ENCODE assay signal across 21 cellular contexts in the genomic region with DNA sequence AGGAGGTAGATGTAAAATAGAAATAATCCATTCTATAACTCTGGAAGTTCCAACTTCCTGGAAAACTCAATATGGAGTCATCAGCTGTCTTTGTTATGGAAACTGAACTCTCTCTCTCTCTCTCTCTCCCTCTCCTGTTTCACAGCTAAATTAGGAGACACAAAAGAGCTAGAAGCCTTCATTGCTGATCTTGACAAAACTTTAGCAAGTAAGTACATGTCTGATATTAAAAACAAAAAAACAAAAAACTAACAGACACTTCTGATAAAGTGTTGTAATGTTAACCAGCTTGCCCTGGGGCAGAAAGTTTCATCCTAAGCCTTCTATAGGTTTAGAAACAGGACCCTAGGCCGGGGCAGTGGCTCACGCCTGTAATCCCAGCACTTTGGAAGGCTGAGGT. TPM values are rescaled to one million over a fixed set of nuclear protein-coding genes. Genes with fewer than 3 reads are reported as not detected.
DNase-seq lines count a peak whose midpoint lies in the region; ATAC-seq, FAIRE-seq and TF ChIP-seq lines count a peak whose summit lies in the region.
"Had no signal": no experiment of that assay in that cellular context is flagged by ENCODE, and none has a peak within 500 bp of the region (broad histone marks: within the 10 kb centered on the region; RNA-seq: fewer than 3 reads in every experiment).

No MANE protein-coding gene starts in this region.

- peaks cover 83% of the 10 kb centered on the region for H3K36me3 ChIP-seq in OCI-LY1 (ENCODE audit: insufficient read depth, low read length)
- H3K36me3 ChIP-seq in naive thymus-derived CD4-positive, alpha-beta T cell (ENCODE audit: control insufficient read depth in 2 of 3, insufficient read depth in 3 of 3, low read length in 3 of 3) = peaks cover 21 to 34% (median 28%) of the 10 kb centered on the region in 3 experiments
- no peaks in the 10 kb centered on the region for H3K36me3 ChIP-seq in osteoblast (ENCODE audit: insufficient read depth, low read length)
- H3K36me3 ChIP-seq: SJSA1, uterus had no signal

- CTCF ChIA-PET in CD4-positive, alpha-beta T cell (lab: Charles Lee) = interaction anchor here (1.3 to 2.5 kb wide), 2 partner anchors 9 to 24 kb away, joined by 3 to 9 read pairs; no protein-coding TSS in a partner anchor
- CTCF ChIA-PET in naive thymus-derived CD4-positive, alpha-beta T cell (lab: Charles Lee) = interaction anchor here (1.5 to 3.5 kb wide), 2 partner anchors 10 to 24 kb away, joined by 3 to 22 read pairs; a partner anchor contains a TSS

- no peak for DNase-seq in CD4-positive, alpha-beta T cell
- no peak for DNase-seq in central memory CD8-positive, alpha-beta T cell (ENCODE audit: low spot score in 2 of 2)
- no peak for DNase-seq in naive thymus-derived CD4-positive, alpha-beta T cell
- DNase-seq in GM12891 (ENCODE audit: insufficient read length, low spot score) (no peak), osteoblast (ENCODE audit: insufficient read length, low spot score, missing footprints) (no peak), inferior parietal cortex (ENCODE audit: extremely low spot score) (no peak)
- DNase-seq: activated CD4-positive, alpha-beta T cell treated with anti-CD3 and anti-CD28 coated beads for 1 hour; activated CD8-positive, alpha-beta memory T cell treated with anti-CD3 and anti-CD28 coated beads, Interleukin-2, amount 10 ng/mL, durations not matched to agents 7 days and 5 days; C1 segment of cervical spinal cord; H9; NCI-H187; NCI-H526; psoas muscle; T-helper 1 cell; uterus had no signal

- peaks cover 30% of the 10 kb centered on the region for H3K4me1 ChIP-seq in OCI-LY1 (ENCODE audit: insufficient read depth, low read length, severe bottlenecking)
- H3K4me1 ChIP-seq in naive thymus-derived CD4-positive, alpha-beta T cell (ENCODE audit: control insufficient read depth in 2 of 2, insufficient read depth in 2 of 2, low read length in 2 of 2) = peaks cover 33 to 66% of the 10 kb centered on the region in 2 donors
- H3K4me1 ChIP-seq in osteoblast (ENCODE audit: insufficient read depth, low read length) = peaks cover 9% of the 10 kb centered on the region
- H3K4me1 ChIP-seq: psoas muscle, uterus had no signal

- ATAC-seq in CD4-positive, alpha-beta T cell (ENCODE audit: poor library complexity) = no peak
- no peak for ATAC-seq in central memory CD8-positive, alpha-beta T cell (replicated peaks; ENCODE audit: extremely low read depth, poor library complexity, severe bottlenecking)
- ATAC-seq in naive thymus-derived CD4-positive, alpha-beta T cell = no peak
- ATAC-seq: activated CD8-positive, alpha-beta memory T cell treated with anti-CD3 and anti-CD28 coated beads, Interleukin-2, amount 10 ng/mL, durations not matched to agents 7 days and 5 days; psoas muscle had no signal

- no peak overlapping the region for H3K27ac ChIP-seq in CD4-positive, alpha-beta T cell (ENCODE audit: low read depth, low read length)
- H3K27ac ChIP-seq in OCI-LY1 (ENCODE audit: low read depth, low read length, poor library complexity, severe bottlenecking) = peak overlapping the region; percentile 87
- no peak overlapping the region for H3K27ac ChIP-seq in naive thymus-derived CD4-positive, alpha-beta T cell (ENCODE audit: low read depth, low read length)
- H3K27ac ChIP-seq in osteoblast (ENCODE audit: low read depth, low read length) = no peak overlapping the region
- H3K27ac ChIP-seq: coronary artery, neutrophil, psoas muscle, SJSA1, uterus had no signal

- H3K27me3 Mint-ChIP-seq in CD4-positive, alpha-beta T cell = no peaks in the 10 kb centered on the region
- no peaks in the 10 kb centered on the region for H3K27me3 Mint-ChIP-seq in central memory CD8-positive, alpha-beta T cell
- H3K27me3 Mint-ChIP-seq in naive thymus-derived CD4-positive, alpha-beta T cell = no peaks in the 10 kb centered on the region
- H3K27me3 Mint-ChIP-seq: activated CD8-positive, alpha-beta memory T cell treated with anti-CD3 and anti-CD28 coated beads, Interleukin-2, amount 10 ng/mL, durations not matched to agents 7 days and 5 days had no signal

- no peaks in the 10 kb centered on the region for H3K9me3 ChIP-seq in CD4-positive, alpha-beta T cell (ENCODE audit: control insufficient read depth, low read length)
- H3K9me3 ChIP-seq in OCI-LY1 (ENCODE audit: low read length) = 0 out of 2 replicates have a peak, but pooled peaks cover 3% of the 10 kb centered on the region
- no peaks in the 10 kb centered on the region for H3K9me3 ChIP-seq in naive thymus-derived CD4-positive, alpha-beta T cell (ENCODE audit: control insufficient read depth in 2 of 3, low read length in 3 of 3)
- H3K9me3 ChIP-seq in osteoblast (ENCODE audit: low read depth, low read length) = no peaks in the 10 kb centered on the region
- H3K9me3 ChIP-seq: neutrophil, psoas muscle, SJSA1, uterus had no signal

- peak overlapping the region; percentile 98 for H3K27ac Mint-ChIP-seq in CD4-positive, alpha-beta T cell
- peak overlapping the region; percentile 54 for H3K27ac Mint-ChIP-seq in central memory CD8-positive, alpha-beta T cell (ENCODE audit: low read depth)
- peak overlapping the region in 8 of 9 donors; percentile 25 to 100 (median 98) for H3K27ac Mint-ChIP-seq in naive thymus-derived CD4-positive, alpha-beta T cell
- H3K27ac Mint-ChIP-seq: activated CD8-positive, alpha-beta memory T cell treated with anti-CD3 and anti-CD28 coated beads, Interleukin-2, amount 10 ng/mL, durations not matched to agents 7 days and 5 days; H9 had no signal

- peaks cover 23% of the 10 kb centered on the region for H3F3A ChIP-seq in OCI-LY1 (ENCODE audit: insufficient read depth, low read length)

- no peak overlapping the region for H2AFZ ChIP-seq in OCI-LY1 (ENCODE audit: low read length)
- H2AFZ ChIP-seq in osteoblast (ENCODE audit: low read length) = no peak overlapping the region

- peak overlapping the region; percentile 43 for H3K4me3 Mint-ChIP-seq in CD4-positive, alpha-beta T cell
- H3K4me3 Mint-ChIP-seq in central memory CD8-positive, alpha-beta T cell = no peak overlapping the region
- H3K4me3 Mint-ChIP-seq in naive thymus-derived CD4-positive, alpha-beta T cell = peak overlapping the region in 4 of 10 donors; percentile 44 to 98 (median 94)
- H3K4me3 Mint-ChIP-seq: activated CD8-positive, alpha-beta memory T cell treated with anti-CD3 and anti-CD28 coated beads, Interleukin-2, amount 10 ng/mL, durations not matched to agents 7 days and 5 days; H9 had no signal

- peaks cover 95% of the 10 kb centered on the region for H3K36me3 Mint-ChIP-seq in CD4-positive, alpha-beta T cell (ENCODE audit: low read depth)
- H3K36me3 Mint-ChIP-seq in central memory CD8-positive, alpha-beta T cell (ENCODE audit: insufficient read depth) = peaks cover 89% of the 10 kb centered on the region
- peaks cover 12 to 63% (median 60%) of the 10 kb centered on the region in 5 donors for H3K36me3 Mint-ChIP-seq in naive thymus-derived CD4-positive, alpha-beta T cell

- no peak overlapping the region for H3K9ac ChIP-seq in OCI-LY1 (ENCODE audit: low read length)

- no peak for FAIRE-seq in GM12891 (lab: Jason Lieb, UNC)
- FAIRE-seq: endometrium, GM19239 had no signal

- H3K79me2 ChIP-seq in OCI-LY1 (ENCODE audit: insufficient read depth, low read length) (peaks cover 7% of the 10 kb centered on the region; the same call in 1 of the 2 replicates), osteoblast (ENCODE audit: insufficient read depth, low read length) (no peaks in the 10 kb centered on the region)

- H3K4me1 Mint-ChIP-seq in CD4-positive, alpha-beta T cell (ENCODE audit: low read depth) = peaks cover 95% of the 10 kb centered on the region
- peaks cover 41% of the 10 kb centered on the region for H3K4me1 Mint-ChIP-seq in central memory CD8-positive, alpha-beta T cell
- peaks cover 38 to 98% (median 87%) of the 10 kb centered on the region in 7 donors for H3K4me1 Mint-ChIP-seq in naive thymus-derived CD4-positive, alpha-beta T cell

- TF ChIP-seq POLR2A in GM12891 (IDR thresholded peaks at IDR 0.05; ENCODE audit: low read depth, low read length) = no peak

- intact Hi-C loops in CD4-positive, alpha-beta T cell (cut with DNase I, micrococcal nuclease) = loop anchor here in 1 of 2 experiments (5.0 to 10.0 kb wide), 2 partner anchors 119 to 576 kb away; a partner anchor contains a TSS
- intact Hi-C loops in naive thymus-derived CD4-positive, alpha-beta T cell (cut with micrococcal nuclease) = loop anchor here (10.0 kb wide), 2 partner anchors 926 to 1284 kb away; no protein-coding TSS in a partner anchor

- no peak for TF ChIP-seq CTCF in CD4-positive, alpha-beta T cell (IDR thresholded peaks at IDR 0.05)
- TF ChIP-seq CTCF in OCI-LY1 (IDR thresholded peaks at IDR 0.05; ENCODE audit: low read length) (no peak), osteoblast (IDR thresholded peaks at IDR 0.05; ENCODE audit: extremely low read depth, low read depth, low read length) (no peak)

- no peaks in the 10 kb centered on the region for H3K9me3 Mint-ChIP-seq in CD4-positive, alpha-beta T cell
- no peaks in the 10 kb centered on the region for H3K9me3 Mint-ChIP-seq in central memory CD8-positive, alpha-beta T cell
- H3K9me3 Mint-ChIP-seq in naive thymus-derived CD4-positive, alpha-beta T cell = peaks cover 0 to 9% (median 5%) of the 10 kb centered on the region in 11 donors
- H3K9me3 Mint-ChIP-seq: H9 had no signal

- no peaks in the 10 kb centered on the region for H3K27me3 ChIP-seq in CD4-positive, alpha-beta T cell (ENCODE audit: control insufficient read depth, insufficient read depth, low read length)
- H3K27me3 ChIP-seq in OCI-LY1 (ENCODE audit: insufficient read depth, low read length) (no peaks in the 10 kb centered on the region), osteoblast (ENCODE audit: insufficient read depth, low read length) (no peaks in the 10 kb centered on the region)
- H3K27me3 ChIP-seq in naive thymus-derived CD4-positive, alpha-beta T cell (ENCODE audit: control insufficient read depth in 2 of 2, insufficient read depth in 2 of 2, low read length in 2 of 2) = no peaks in the 10 kb centered on the region
- H3K27me3 ChIP-seq: neutrophil, SJSA1, uterus had no signal

- no peak overlapping the region for H3K4me3 ChIP-seq in OCI-LY1 (ENCODE audit: low read depth, low read length, poor library complexity, severe bottlenecking)
- no peak overlapping the region for H3K4me3 ChIP-seq in naive thymus-derived CD4-positive, alpha-beta T cell (ENCODE audit: low read length)
- no peak overlapping the region for H3K4me3 ChIP-seq in osteoblast (ENCODE audit: insufficient read depth, low read length)
- H3K4me3 ChIP-seq: coronary artery, psoas muscle, SJSA1, uterus had no signal

- no peaks in the 10 kb centered on the region for H3K9me2 ChIP-seq in OCI-LY1 (ENCODE audit: low read depth, low read length)

- H3K4me2 ChIP-seq in OCI-LY1 (ENCODE audit: low read length) (no peak overlapping the region), osteoblast (ENCODE audit: insufficient read depth, low read length) (no peak overlapping the region)

- H4K20me1 ChIP-seq in OCI-LY1 (ENCODE audit: insufficient read depth, low read length) (no peaks in the 10 kb centered on the region), osteoblast (ENCODE audit: insufficient read depth, low read length) (no peaks in the 10 kb centered on the region)

- POLR2A ChIA-PET in CD4-positive, alpha-beta T cell (lab: Charles Lee) = interaction anchor here (0.6 to 5.7 kb wide), 3 partner anchors 11 to 24 kb away, joined by 3 to 37 read pairs (median 14); a partner anchor contains a TSS
- POLR2A ChIA-PET in naive thymus-derived CD4-positive, alpha-beta T cell (lab: Charles Lee) = interaction anchor here (0.6 to 11.0 kb wide), 6 partner anchors 9 to 1597 kb away, joined by 3 to 284 read pairs (median 4); no protein-coding TSS in a partner anchor

RNA-seq across cellular contexts. Expression of a gene that starts 11.3 kb away (rescaled TPM):
- 100 to 1,000 TPM; 752 to 758 TPM for total RNA-seq in CD4-positive, alpha-beta T cell
- total RNA-seq in naive thymus-derived CD4-positive, alpha-beta T cell = 100 to 1,000 TPM in 4 of 5 experiments, 10 to 100 TPM in 1; 45.9 to 402 (median 197) TPM
- polyA plus RNA-seq in naive thymus-derived CD4-positive, alpha-beta T cell = 100 to 1,000 TPM; 123 to 284 TPM
- polyA plus RNA-seq in GM12891 (2012; ENCODE audit: low read depth, missing spikeins) = 8.9 TPM
- 2.2 and 2.9 TPM in 2 replicates for total RNA-seq in osteoblast
- total RNA-seq: H9 had no signal

Comparison
In these comparisons a context has a peak if more than half of its experiments do, and no peak if none do; other contexts are left out.
1. RNA of a gene that starts 11.3 kb away (total RNA-seq): 752 to 758 TPM in CD4-positive, alpha-beta T cell and 45.9 to 402 TPM in naive thymus-derived CD4-positive, alpha-beta T cell; 2.2 to 2.9 TPM in osteoblast; every median in the first group is over 10 times any median in the second.
2. Peak in every context shown above with its lines, with median percentiles within 50 percentile points of each other: H3K27ac Mint-ChIP-seq.